Comparison of ENCODE assay signal across 1 cellular context in the genomic region with DNA sequence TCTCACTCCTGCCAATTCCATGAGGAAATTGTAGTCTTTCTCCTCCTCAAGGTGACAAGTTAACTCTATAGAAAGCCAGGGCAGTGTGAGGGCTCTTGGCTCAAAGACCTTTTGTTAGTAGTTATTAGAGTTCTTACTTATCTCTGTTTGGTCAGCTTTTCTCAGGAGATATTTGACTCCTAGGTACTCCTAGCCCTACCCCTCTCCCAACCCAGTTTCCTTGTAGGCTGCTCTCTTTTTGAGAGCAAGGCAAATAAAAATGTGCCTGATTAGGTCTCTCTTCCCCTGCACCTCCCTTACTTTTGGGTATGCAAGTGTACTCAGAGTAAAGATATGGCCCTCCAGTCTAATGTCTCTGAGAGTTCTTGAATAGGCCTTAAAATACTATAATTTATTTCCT.
TF ChIP-seq lines count a peak whose summit lies in the region.

No MANE protein-coding gene starts in this region.

TF ChIP-seq in GM23338, 12 proteins besides CTCF, POLR2A, EP300 and RAD21:
- TF ChIP-seq, protein P1, sequence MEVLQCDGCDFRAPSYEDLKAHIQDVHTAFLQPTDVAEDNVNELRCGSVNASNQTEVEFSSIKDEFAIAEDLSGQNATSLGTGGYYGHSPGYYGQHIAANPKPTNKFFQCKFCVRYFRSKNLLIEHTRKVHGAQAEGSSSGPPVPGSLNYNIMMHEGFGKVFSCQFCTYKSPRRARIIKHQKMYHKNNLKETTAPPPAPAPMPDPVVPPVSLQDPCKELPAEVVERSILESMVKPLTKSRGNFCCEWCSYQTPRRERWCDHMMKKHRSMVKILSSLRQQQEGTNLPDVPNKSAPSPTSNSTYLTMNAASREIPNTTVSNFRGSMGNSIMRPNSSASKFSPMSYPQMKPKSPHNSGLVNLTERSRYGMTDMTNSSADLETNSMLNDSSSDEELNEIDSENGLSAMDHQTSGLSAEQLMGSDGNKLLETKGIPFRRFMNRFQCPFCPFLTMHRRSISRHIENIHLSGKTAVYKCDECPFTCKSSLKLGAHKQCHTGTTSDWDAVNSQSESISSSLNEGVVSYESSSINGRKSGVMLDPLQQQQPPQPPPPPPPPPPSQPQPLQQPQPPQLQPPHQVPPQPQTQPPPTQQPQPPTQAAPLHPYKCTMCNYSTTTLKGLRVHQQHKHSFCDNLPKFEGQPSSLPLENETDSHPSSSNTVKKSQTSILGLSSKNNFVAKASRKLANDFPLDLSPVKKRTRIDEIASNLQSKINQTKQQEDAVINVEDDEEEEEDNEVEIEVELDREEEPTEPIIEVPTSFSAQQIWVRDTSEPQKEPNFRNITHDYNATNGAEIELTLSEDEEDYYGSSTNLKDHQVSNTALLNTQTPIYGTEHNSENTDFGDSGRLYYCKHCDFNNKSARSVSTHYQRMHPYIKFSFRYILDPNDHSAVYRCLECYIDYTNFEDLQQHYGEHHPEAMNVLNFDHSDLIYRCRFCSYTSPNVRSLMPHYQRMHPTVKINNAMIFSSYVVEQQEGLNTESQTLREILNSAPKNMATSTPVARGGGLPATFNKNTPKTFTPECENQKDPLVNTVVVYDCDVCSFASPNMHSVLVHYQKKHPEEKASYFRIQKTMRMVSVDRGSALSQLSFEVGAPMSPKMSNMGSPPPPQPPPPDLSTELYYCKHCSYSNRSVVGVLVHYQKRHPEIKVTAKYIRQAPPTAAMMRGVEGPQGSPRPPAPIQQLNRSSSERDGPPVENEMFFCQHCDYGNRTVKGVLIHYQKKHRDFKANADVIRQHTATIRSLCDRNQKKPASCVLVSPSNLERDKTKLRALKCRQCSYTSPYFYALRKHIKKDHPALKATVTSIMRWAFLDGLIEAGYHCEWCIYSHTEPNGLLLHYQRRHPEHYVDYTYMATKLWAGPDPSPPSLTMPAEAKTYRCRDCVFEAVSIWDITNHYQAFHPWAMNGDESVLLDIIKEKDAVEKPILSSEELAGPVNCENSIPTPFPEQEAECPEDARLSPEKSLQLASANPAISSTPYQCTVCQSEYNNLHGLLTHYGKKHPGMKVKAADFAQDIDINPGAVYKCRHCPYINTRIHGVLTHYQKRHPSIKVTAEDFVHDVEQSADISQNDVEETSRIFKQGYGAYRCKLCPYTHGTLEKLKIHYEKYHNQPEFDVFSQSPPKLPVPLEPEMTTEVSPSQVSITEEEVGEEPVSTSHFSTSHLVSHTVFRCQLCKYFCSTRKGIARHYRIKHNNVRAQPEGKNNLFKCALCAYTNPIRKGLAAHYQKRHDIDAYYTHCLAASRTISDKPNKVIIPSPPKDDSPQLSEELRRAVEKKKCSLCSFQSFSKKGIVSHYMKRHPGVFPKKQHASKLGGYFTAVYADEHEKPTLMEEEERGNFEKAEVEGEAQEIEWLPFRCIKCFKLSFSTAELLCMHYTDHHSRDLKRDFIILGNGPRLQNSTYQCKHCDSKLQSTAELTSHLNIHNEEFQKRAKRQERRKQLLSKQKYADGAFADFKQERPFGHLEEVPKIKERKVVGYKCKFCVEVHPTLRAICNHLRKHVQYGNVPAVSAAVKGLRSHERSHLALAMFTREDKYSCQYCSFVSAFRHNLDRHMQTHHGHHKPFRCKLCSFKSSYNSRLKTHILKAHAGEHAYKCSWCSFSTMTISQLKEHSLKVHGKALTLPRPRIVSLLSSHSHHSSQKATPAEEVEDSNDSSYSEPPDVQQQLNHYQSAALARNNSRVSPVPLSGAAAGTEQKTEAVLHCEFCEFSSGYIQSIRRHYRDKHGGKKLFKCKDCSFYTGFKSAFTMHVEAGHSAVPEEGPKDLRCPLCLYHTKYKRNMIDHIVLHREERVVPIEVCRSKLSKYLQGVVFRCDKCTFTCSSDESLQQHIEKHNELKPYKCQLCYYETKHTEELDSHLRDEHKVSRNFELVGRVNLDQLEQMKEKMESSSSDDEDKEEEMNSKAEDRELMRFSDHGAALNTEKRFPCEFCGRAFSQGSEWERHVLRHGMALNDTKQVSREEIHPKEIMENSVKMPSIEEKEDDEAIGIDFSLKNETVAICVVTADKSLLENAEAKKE (CRISPR knock-in tag; IDR thresholded peaks at IDR 0.05) = no peak
- TF ChIP-seq ETS1 (IDR thresholded peaks at IDR 0.05) (no peak), CREB1 (CRISPR knock-in tag; IDR thresholded peaks at IDR 0.05; ENCODE audit: low read depth) (no peak), EZH2phosphoT487 (IDR thresholded peaks at IDR 0.05; ENCODE audit: unreplicated experiment) (no peak), JUNB (IDR thresholded peaks at IDR 0.05; ENCODE audit: unreplicated experiment) (no peak), ZNF331 (CRISPR knock-in tag; IDR thresholded peaks at IDR 0.05; ENCODE audit: low read depth) (no peak), EZH2 (IDR thresholded peaks at IDR 0.05; ENCODE audit: low read depth, unreplicated experiment) (no peak), POLR2AphosphoS5 (IDR thresholded peaks at IDR 0.05; ENCODE audit: low read depth) (no peak), STAT1 (IDR thresholded peaks at IDR 0.05; ENCODE audit: unreplicated experiment) (no peak), ZNF114 (CRISPR knock-in tag; IDR thresholded peaks at IDR 0.05) (no peak), NANOG (IDR thresholded peaks at IDR 0.05; ENCODE audit: borderline replicate concordance) (no peak), REST (IDR thresholded peaks at IDR 0.05; ENCODE audit: unreplicated experiment) (no peak)
